Comparison of ENCODE assay signal across 8 cellular contexts in the genomic region with DNA sequence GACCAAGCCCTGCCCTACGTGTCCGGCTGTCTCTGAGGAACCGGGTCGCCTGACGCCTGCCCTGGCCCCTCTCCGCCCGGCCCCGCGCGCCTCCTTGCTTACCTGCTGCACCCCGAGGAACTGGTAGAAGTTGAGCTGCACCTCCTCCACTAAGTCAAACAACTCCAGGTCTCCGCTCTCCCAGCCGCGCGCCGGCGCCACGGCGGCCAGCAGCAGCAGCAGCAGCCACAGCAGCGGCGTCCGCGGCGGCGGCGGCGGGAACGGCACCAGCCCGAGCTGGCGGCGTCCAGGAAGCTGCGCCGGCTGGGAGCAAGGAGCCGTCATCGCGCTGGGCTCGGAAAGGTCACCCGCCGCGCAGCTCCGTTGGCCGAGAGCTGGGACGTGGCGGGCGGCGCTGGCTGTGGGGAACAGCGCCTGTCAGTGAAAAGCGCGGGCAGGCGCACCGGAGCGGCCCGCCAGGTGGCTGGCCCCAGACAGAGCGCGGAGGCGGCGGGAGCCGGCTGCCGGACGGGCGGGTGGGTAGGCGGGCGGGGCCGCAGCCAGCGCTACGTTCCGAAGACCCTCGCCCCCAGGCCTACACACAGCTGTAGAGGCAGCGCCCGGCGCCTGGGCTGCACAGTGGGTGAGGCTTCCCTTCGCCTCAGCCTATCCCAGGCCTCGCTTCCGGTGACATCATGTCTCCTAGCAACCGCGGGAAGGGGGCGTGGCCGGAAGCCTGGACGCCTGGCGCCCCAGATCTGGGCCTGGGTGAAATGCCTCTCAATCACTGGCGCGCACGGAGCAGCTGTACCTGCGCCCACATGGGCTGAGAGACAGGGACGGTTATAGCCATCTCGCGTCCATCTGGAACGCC. TPM values are rescaled to one million over a fixed set of nuclear protein-coding genes. Genes with fewer than 3 reads are reported as not detected.
DNase-seq lines count a peak whose midpoint lies in the region; FAIRE-seq and TF ChIP-seq lines count a peak whose summit lies in the region.

A gene with protein sequence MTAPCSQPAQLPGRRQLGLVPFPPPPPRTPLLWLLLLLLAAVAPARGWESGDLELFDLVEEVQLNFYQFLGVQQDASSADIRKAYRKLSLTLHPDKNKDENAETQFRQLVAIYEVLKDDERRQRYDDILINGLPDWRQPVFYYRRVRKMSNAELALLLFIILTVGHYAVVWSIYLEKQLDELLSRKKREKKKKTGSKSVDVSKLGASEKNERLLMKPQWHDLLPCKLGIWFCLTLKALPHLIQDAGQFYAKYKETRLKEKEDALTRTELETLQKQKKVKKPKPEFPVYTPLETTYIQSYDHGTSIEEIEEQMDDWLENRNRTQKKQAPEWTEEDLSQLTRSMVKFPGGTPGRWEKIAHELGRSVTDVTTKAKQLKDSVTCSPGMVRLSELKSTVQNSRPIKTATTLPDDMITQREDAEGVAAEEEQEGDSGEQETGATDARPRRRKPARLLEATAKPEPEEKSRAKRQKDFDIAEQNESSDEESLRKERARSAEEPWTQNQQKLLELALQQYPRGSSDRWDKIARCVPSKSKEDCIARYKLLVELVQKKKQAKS (minus strand): TSS at position 620 of the 853 bp plus-strand sequence. CDS start 296 bp downstream, at position 324.

- CTCF ChIA-PET in activated naive CD4-positive, alpha-beta T cell treated with anti-CD3 and anti-CD28 coated beads for 36 hours (lab: Charles Lee): interaction anchor here (0.6 to 1.5 kb wide), 5 partner anchors 10 to 416 kb away, joined by 3 to 10 read pairs (median 3); no protein-coding TSS in a partner anchor

- no peaks in the 10 kb centered on the region for H3K9me3 ChIP-seq in neutrophil

- TF ChIP-seq CTCF in HFFc6 (IDR thresholded peaks at IDR 0.05) (no peak; the same call in none of the 2 replicates), neutrophil (IDR thresholded peaks at IDR 0.05) (no peak)

- H3K27ac ChIP-seq in neutrophil (peak within 1 kb of the TSS; percentile 83), substantia nigra (ENCODE audit: low read depth, low read length, poor library complexity, severe bottlenecking) (peak within 1 kb of the TSS; percentile 77)

- peaks cover 6% of the 10 kb centered on the region for H3K27me3 Mint-ChIP-seq in HFFc6 (ENCODE audit: insufficient read depth)
- H3K27me3 Mint-ChIP-seq in activated naive CD4-positive, alpha-beta T cell treated with anti-CD3 and anti-CD28 coated beads for 36 hours (ENCODE audit: low read depth): peaks cover 5% of the 10 kb centered on the region

- H3K36me3 Mint-ChIP-seq in HFFc6 (ENCODE audit: low read depth): no peaks in the 10 kb centered on the region
- peaks cover 4% of the 10 kb centered on the region for H3K36me3 Mint-ChIP-seq in activated naive CD4-positive, alpha-beta T cell treated with anti-CD3 and anti-CD28 coated beads for 36 hours (ENCODE audit: low read depth)

- peak within 1 kb of the TSS; percentile 85 for H3K27ac Mint-ChIP-seq in HFFc6
- H3K27ac Mint-ChIP-seq in activated naive CD4-positive, alpha-beta T cell treated with anti-CD3 and anti-CD28 coated beads for 36 hours: peak within 1 kb of the TSS; percentile 84

- H3K9me3 Mint-ChIP-seq in HFFc6: no peaks in the 10 kb centered on the region
- peaks cover 5% of the 10 kb centered on the region for H3K9me3 Mint-ChIP-seq in activated naive CD4-positive, alpha-beta T cell treated with anti-CD3 and anti-CD28 coated beads for 36 hours

- H3K4me1 ChIP-seq in neutrophil (ENCODE audit: control insufficient read depth in 1 of 2, insufficient read depth in 1 of 2, low read depth in 1 of 2, low read length in 1 of 2): peaks cover 17 to 20% of the 10 kb centered on the region in 2 experiments

- H3K4me3 ChIP-seq in neutrophil (ENCODE audit: low read depth in 1 of 2, low read length in 1 of 2): peak within 1 kb of the TSS; percentile 71

- peaks cover 20% of the 10 kb centered on the region for H3K4me1 Mint-ChIP-seq in HFFc6 (ENCODE audit: low read depth)
- H3K4me1 Mint-ChIP-seq in activated naive CD4-positive, alpha-beta T cell treated with anti-CD3 and anti-CD28 coated beads for 36 hours (ENCODE audit: low read depth): peaks cover 34% of the 10 kb centered on the region

- H3K4me3 Mint-ChIP-seq in HFFc6: peak within 1 kb of the TSS; percentile 94
- H3K4me3 Mint-ChIP-seq in activated naive CD4-positive, alpha-beta T cell treated with anti-CD3 and anti-CD28 coated beads for 36 hours: peak within 1 kb of the TSS; percentile 94

- FAIRE-seq in frontal cortex (lab: Jason Lieb, UNC): no peak

- DNase-seq in GM04504 (ENCODE audit: low read depth): peak; percentile 86
- DNase-seq in HFFc6: peak; percentile 89
- peak; percentile 98 for DNase-seq in NAMALWA (ENCODE audit: low spot score)
- DNase-seq in SK-N-DZ (ENCODE audit: low spot score): peak; percentile 97
- peak; percentile 99 for DNase-seq in activated naive CD4-positive, alpha-beta T cell treated with anti-CD3 and anti-CD28 coated beads for 36 hours
- peak; percentile 94 to 96 for DNase-seq in frontal cortex (ENCODE audit: low spot score in 2 of 2)
- DNase-seq in substantia nigra (lab: John Stamatoyannopoulos, UW): peak; percentile 76 to 99 (median 95)

- intact Hi-C loops in activated naive CD4-positive, alpha-beta T cell treated with anti-CD3 and anti-CD28 coated beads for 36 hours (cut with micrococcal nuclease): loop anchor here (1.0 to 5.0 kb wide), 16 partner anchors 19 to 1434 kb away; a partner anchor contains a TSS

- H3K36me3 ChIP-seq in neutrophil: no peaks in the 10 kb centered on the region

- H3K27me3 ChIP-seq in neutrophil: no peaks in the 10 kb centered on the region

RNA-seq across cellular contexts. Expression of the gene that starts here (rescaled TPM):
- 10 to 100 TPM; 17.3 to 25.5 (median 17.9) TPM for total RNA-seq in HFFc6 (2021; fragmentation: NEBNext Ultra II Directional; extraction: Animal tissue kit (Norgen Biotek cat#: 25700))
- 16.7 and 19.1 TPM in 2 replicates for polyA plus RNA-seq in SK-N-DZ (2014; cell fraction: cytosol; rRNA removed)
- 13.2 and 23.0 TPM in 2 replicates for polyA plus RNA-seq in SK-N-DZ (2014; cell fraction: nucleus; rRNA removed)
- total RNA-seq in activated naive CD4-positive, alpha-beta T cell treated with anti-CD3 and anti-CD28 coated beads for 36 hours: 10 to 100 TPM; 18.0 to 18.8 TPM
- total RNA-seq in frontal cortex: 20.0 TPM

Comparison
In these comparisons a context has a peak if more than half of its experiments do, and no peak if none do; other contexts are left out.
1. Peak in every context shown above with its lines: DNase-seq, H3K4me3 ChIP-seq and H3K27ac ChIP-seq.